In the genomic region with DNA sequence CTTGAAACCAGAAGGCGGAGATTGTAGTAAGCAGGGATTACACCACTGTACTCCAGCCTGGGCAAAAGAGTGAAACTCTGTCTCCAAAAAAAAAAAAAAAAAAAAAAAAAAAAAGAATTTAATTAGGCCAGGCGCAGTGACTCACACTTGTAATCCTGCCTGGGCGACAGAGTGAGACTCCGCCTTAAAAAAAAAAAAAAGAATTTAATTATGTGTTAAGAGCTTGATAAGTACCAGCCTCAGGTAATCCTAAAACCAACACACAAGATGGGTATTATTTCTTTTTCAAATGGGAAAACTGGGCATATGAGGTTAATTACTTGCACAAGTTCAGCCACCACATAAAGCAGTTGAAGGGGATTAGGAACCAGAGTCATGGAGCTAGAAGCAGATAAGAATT, we compare ENCODE assay signal across 13 cellular contexts. TPM values are rescaled to one million over a fixed set of nuclear protein-coding genes. Genes with fewer than 3 reads are reported as not detected.
DNase-seq lines count a peak whose midpoint lies in the region; TF ChIP-seq lines count a peak whose summit lies in the region.
"Had no signal": no experiment of that assay in that cellular context is flagged by ENCODE, and none has a peak within 500 bp of the region (broad histone marks: within the 10 kb centered on the region; RNA-seq: fewer than 3 reads in every experiment).

No MANE protein-coding gene starts in this region.

- in situ Hi-C loops in Caki2 (cut with HindIII; ENCODE audit: low pct_unique_long_range_greater_than_20kb, low sequenced_read_pairs) = no loop called here

- H3K4me1 ChIP-seq in HEK293 (ENCODE audit: control insufficient read depth, insufficient read depth, low read length) = peaks cover 6% of the 10 kb centered on the region

- H3K4me3 ChIP-seq in HEK293 (ENCODE audit: low read depth, low read length) (no peak overlapping the region), fibroblast of villous mesenchyme (ENCODE audit: low read depth, low read length) (no peak overlapping the region)

- DNase-seq in Caki2 (ENCODE audit: low read depth) (peak; percentile 10), NCI-H82 treated with DMSO at 0.1 percent for 48 hours (lab: John Stamatoyannopoulos, UW; ENCODE audit: unreplicated experiment) (peak; percentile 90), fibroblast of villous mesenchyme (ENCODE audit: low read depth) (peak; percentile 65), COLO829 (ENCODE audit: low spot score) (no peak), NCI-H1092 (lab: John Stamatoyannopoulos, UW) (no peak), SKM-1 treated with dmso at 0.1 percent for 144 hours (lab: John Stamatoyannopoulos, UW; ENCODE audit: unreplicated experiment) (no peak), retina (no peak)
- DNase-seq: activated CD4-positive, alpha-beta T cell treated with anti-CD3 and anti-CD28 coated beads, Interleukin-2, amount 10 ng/mL, durations not matched to agents 24 days and 14 days; effector CD8-positive, alpha-beta T cell; glutamatergic neuron; naive thymus-derived CD8-positive, alpha-beta T cell; NCI-H187 treated with DMSO at 0.1 percent for 48 hours had no signal

- no peak for TF ChIP-seq CTCF in HEK293 (tag by site-specific recombination; IDR thresholded peaks at IDR 0.05)
- TF ChIP-seq CTCF in fibroblast of villous mesenchyme (IDR thresholded peaks at IDR 0.05; ENCODE audit: insufficient read depth, low read depth, low read length) = no peak

- H3K9me3 ChIP-seq in HEK293 (ENCODE audit: control insufficient read depth, insufficient read depth, low read depth, low read length) = no peaks in the 10 kb centered on the region

- peaks cover 45 to 62% of the 10 kb centered on the region in 2 experiments for H3K36me3 ChIP-seq in HEK293 (ENCODE audit: control insufficient read depth in 2 of 2, insufficient read depth in 1 of 2, low read length in 2 of 2)

- POLR2A ChIA-PET in HEK293 (lab: Yijun Ruan, JAX) = interaction anchor here (0.6 to 1.1 kb wide), 3 partner anchors 20 to 95 kb away, joined by 3 read pairs; no protein-coding TSS in a partner anchor

- H3K27ac ChIP-seq in HEK293 (ENCODE audit: extremely low read depth, low read depth, low read length) = peak overlapping the region; percentile 53; the same call in 1 of the 2 replicates

- CTCF ChIA-PET in HEK293 (lab: Yijun Ruan, JAX) = no interaction called here

TF ChIP-seq in HEK293, 187 proteins besides CTCF, POLR2A, EP300 and RAD21 (continues in another document):
- TF ChIP-seq ZNF843 (tag by site-specific recombination; IDR thresholded peaks at IDR 0.05) = peak; percentile 80
- 0 out of 2 replicates have a peak, but pooled peaks have one; percentile 24 for TF ChIP-seq KLF1 (tag by site-specific recombination; IDR thresholded peaks at IDR 0.05)
- TF ChIP-seq ZNF76 (tag by site-specific recombination; IDR thresholded peaks at IDR 0.05; ENCODE audit: borderline replicate concordance, low read depth) = no peak
- TF ChIP-seq, protein P1, sequence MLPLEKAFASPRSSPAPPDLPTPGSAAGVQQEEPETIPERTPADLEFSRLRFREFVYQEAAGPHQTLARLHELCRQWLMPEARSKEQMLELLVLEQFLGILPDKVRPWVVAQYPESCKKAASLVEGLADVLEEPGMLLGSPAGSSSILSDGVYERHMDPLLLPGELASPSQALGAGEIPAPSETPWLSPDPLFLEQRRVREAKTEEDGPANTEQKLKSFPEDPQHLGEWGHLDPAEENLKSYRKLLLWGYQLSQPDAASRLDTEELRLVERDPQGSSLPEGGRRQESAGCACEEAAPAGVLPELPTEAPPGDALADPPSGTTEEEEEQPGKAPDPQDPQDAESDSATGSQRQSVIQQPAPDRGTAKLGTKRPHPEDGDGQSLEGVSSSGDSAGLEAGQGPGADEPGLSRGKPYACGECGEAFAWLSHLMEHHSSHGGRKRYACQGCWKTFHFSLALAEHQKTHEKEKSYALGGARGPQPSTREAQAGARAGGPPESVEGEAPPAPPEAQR (tag by site-specific recombination; IDR thresholded peaks at IDR 0.05) = no peak
- peak; percentile 32; the same call in 1 of the 2 replicates for TF ChIP-seq WT1 (tag by site-specific recombination; IDR thresholded peaks at IDR 0.05)
- TF ChIP-seq ZNF214 (tag by site-specific recombination; IDR thresholded peaks at IDR 0.05; ENCODE audit: borderline replicate concordance) = no peak
- TF ChIP-seq KLF9 (tag by site-specific recombination; IDR thresholded peaks at IDR 0.05; ENCODE audit: low read depth) = no peak
- TF ChIP-seq ZXDB (tag by site-specific recombination; IDR thresholded peaks at IDR 0.05) = peak; percentile 33; the same call in 1 of the 2 replicates
- TF ChIP-seq ZNF629 (tag by site-specific recombination; IDR thresholded peaks at IDR 0.05) = peak; percentile 64; the same call in 1 of the 2 replicates
- TF ChIP-seq, protein P2, sequence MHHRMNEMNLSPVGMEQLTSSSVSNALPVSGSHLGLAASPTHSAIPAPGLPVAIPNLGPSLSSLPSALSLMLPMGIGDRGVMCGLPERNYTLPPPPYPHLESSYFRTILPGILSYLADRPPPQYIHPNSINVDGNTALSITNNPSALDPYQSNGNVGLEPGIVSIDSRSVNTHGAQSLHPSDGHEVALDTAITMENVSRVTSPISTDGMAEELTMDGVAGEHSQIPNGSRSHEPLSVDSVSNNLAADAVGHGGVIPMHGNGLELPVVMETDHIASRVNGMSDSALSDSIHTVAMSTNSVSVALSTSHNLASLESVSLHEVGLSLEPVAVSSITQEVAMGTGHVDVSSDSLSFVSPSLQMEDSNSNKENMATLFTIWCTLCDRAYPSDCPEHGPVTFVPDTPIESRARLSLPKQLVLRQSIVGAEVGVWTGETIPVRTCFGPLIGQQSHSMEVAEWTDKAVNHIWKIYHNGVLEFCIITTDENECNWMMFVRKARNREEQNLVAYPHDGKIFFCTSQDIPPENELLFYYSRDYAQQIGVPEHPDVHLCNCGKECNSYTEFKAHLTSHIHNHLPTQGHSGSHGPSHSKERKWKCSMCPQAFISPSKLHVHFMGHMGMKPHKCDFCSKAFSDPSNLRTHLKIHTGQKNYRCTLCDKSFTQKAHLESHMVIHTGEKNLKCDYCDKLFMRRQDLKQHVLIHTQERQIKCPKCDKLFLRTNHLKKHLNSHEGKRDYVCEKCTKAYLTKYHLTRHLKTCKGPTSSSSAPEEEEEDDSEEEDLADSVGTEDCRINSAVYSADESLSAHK (tag by site-specific recombination; IDR thresholded peaks at IDR 0.05) = 0 out of 2 replicates have a peak, but pooled peaks have one; percentile 24
- peak; percentile 22; the same call in 1 of the 2 replicates for TF ChIP-seq SP2 (tag by site-specific recombination; IDR thresholded peaks at IDR 0.05)
- TF ChIP-seq ZNF335 (tag by site-specific recombination; conservative IDR thresholded peaks at IDR 0.05) = 0 out of 2 replicates have a peak, but pooled peaks have one; percentile 12
- peak; percentile 72; the same call in 1 of the 2 replicates for TF ChIP-seq GLI2 (tag by site-specific recombination; IDR thresholded peaks at IDR 0.05; ENCODE audit: borderline replicate concordance, low read depth)
- TF ChIP-seq, protein P3, sequence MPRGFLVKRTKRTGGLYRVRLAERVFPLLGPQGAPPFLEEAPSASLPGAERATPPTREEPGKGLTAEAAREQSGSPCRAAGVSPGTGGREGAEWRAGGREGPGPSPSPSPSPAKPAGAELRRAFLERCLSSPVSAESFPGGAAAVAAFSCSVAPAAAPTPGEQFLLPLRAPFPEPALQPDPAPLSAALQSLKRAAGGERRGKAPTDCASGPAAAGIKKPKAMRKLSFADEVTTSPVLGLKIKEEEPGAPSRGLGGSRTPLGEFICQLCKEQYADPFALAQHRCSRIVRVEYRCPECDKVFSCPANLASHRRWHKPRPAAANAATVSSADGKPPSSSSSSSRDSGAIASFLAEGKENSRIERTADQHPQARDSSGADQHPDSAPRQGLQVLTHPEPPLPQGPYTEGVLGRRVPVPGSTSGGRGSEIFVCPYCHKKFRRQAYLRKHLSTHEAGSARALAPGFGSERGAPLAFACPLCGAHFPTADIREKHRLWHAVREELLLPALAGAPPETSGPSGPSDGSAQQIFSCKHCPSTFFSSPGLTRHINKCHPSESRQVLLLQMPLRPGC (tag by site-specific recombination; IDR thresholded peaks at IDR 0.05) = peak; percentile 65; the same call in 1 of the 2 replicates
- TF ChIP-seq, protein P4, sequence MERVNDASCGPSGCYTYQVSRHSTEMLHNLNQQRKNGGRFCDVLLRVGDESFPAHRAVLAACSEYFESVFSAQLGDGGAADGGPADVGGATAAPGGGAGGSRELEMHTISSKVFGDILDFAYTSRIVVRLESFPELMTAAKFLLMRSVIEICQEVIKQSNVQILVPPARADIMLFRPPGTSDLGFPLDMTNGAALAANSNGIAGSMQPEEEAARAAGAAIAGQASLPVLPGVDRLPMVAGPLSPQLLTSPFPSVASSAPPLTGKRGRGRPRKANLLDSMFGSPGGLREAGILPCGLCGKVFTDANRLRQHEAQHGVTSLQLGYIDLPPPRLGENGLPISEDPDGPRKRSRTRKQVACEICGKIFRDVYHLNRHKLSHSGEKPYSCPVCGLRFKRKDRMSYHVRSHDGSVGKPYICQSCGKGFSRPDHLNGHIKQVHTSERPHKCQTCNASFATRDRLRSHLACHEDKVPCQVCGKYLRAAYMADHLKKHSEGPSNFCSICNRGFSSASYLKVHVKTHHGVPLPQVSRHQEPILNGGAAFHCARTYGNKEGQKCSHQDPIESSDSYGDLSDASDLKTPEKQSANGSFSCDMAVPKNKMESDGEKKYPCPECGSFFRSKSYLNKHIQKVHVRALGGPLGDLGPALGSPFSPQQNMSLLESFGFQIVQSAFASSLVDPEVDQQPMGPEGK (tag by site-specific recombination; IDR thresholded peaks at IDR 0.05) = 0 out of 2 replicates have a peak, but pooled peaks have one; percentile 27
- peak; percentile 89 for TF ChIP-seq OSR2 (tag by site-specific recombination; IDR thresholded peaks at IDR 0.05)
- TF ChIP-seq OVOL3 (tag by site-specific recombination; IDR thresholded peaks at IDR 0.05) = peak; percentile 49; the same call in 1 of the 2 replicates

RNA-seq across cellular contexts. Expression of a gene that starts 49.0 kb away (rescaled TPM):
- total RNA-seq in Caki2 (2014; rRNA removed; shearing (Covaris generic); ENCODE audit: low replicate concordance) = 3.4 and 4.4 TPM in 2 replicates
- 74.3 and 87.6 TPM in 2 replicates for total RNA-seq in fibroblast of villous mesenchyme

RNA-seq across cellular contexts. Expression of a gene that starts 49.2 kb away (rescaled TPM):
- total RNA-seq in Caki2 (2014; rRNA removed; shearing (Covaris generic); ENCODE audit: low replicate concordance) = 95.6 and 127 TPM in 2 replicates
- total RNA-seq in fibroblast of villous mesenchyme = 114 and 130 TPM in 2 replicates

Comparison
In these comparisons a context has a peak if more than half of its experiments do, and no peak if none do; other contexts are left out.
1. DNase-seq: peak in Caki2 (single experiment), NCI-H82 treated with DMSO at 0.1 percent for 48 hours (single experiment) and fibroblast of villous mesenchyme (single experiment); none in COLO829 (single experiment), NCI-H1092 (single experiment), SKM-1 treated with dmso at 0.1 percent for 144 hours (single experiment) and retina (single experiment).
2. RNA of a gene that starts 49.0 kb away (total RNA-seq): 74.3 to 87.6 TPM in fibroblast of villous mesenchyme; 3.4 to 4.4 TPM in Caki2; every median in the first group is over 10 times any median in the second.